In genomic region chr9:16572005-16572727, GRCh38 we compare ENCODE assay signal across 17 cellular contexts.
DNase-seq lines count a peak whose midpoint lies in the region; ATAC-seq, FAIRE-seq and TF ChIP-seq lines count a peak whose summit lies in the region.
"Had no signal": no experiment of that assay in that cellular context is flagged by ENCODE, and none has a peak within 500 bp of the region (broad histone marks: within the 10 kb centered on the region; RNA-seq: fewer than 3 reads in every experiment).

No MANE protein-coding gene starts in this region.

- H3K36me3 Mint-ChIP-seq in astrocyte (ENCODE audit: low read depth, unreplicated experiment): no peaks in the 10 kb centered on the region
- H3K36me3 Mint-ChIP-seq: naive thymus-derived CD8-positive, alpha-beta T cell; stimulated activated memory B cell treated with anti-CD40 and anti-IgM and Interleukin-4, amounts not matched to agents 10 μg/mL and 1 μg/mL and 100 μg/mL, for 72 hours had no signal

- no peak overlapping the region for H4K91ac ChIP-seq in trophoblast cell (ENCODE audit: low read depth, low read length)

- no peak overlapping the region for H4K12ac ChIP-seq in trophoblast cell (ENCODE audit: low read depth, low read length)

- H2AK5ac ChIP-seq in trophoblast cell (ENCODE audit: low read length): no peak overlapping the region

- H3K9me3 Mint-ChIP-seq in astrocyte (ENCODE audit: unreplicated experiment): no peaks in the 10 kb centered on the region

- no peak overlapping the region for H2BK5ac ChIP-seq in trophoblast cell (ENCODE audit: low read depth, low read length, poor library complexity)

- no peak for TF ChIP-seq EP300 in transverse colon (IDR thresholded peaks at IDR 0.05; ENCODE audit: low read depth)

- in situ Hi-C loops in transverse colon (cut with MboI; ENCODE audit: low pct_ligation_motif_present in 1 of 4, low pct_unique_long_range_greater_than_20kb in 1 of 4, low sequenced_read_pairs in 3 of 4): no loop called here

- H3K4me2 ChIP-seq in astrocyte (ENCODE audit: low read length): no peak overlapping the region
- H3K4me2 ChIP-seq in trophoblast cell (ENCODE audit: low read length): no peak overlapping the region

- peak overlapping the region; percentile 45 for H3K27ac Mint-ChIP-seq in astrocyte (ENCODE audit: unreplicated experiment)
- H3K27ac Mint-ChIP-seq: activated CD4-positive, alpha-beta memory T cell treated with anti-CD3 and anti-CD28 coated beads, Interleukin-2, amount 10 ng/mL, durations not matched to agents 7 days and 5 days; naive thymus-derived CD8-positive, alpha-beta T cell; stimulated activated memory B cell treated with anti-CD40 and anti-IgM and Interleukin-4, amounts not matched to agents 10 μg/mL and 1 μg/mL and 100 μg/mL, for 72 hours had no signal

- no peak overlapping the region for H3K18ac ChIP-seq in trophoblast cell (ENCODE audit: low read length)

- intact Hi-C loops in transverse colon (cut with DNase I; ENCODE audit: low total_unique reads): no loop called here

- H2BK120ac ChIP-seq in trophoblast cell (ENCODE audit: insufficient read depth, low read length, poor library complexity): no peak overlapping the region

- H3K4me1 Mint-ChIP-seq in astrocyte (ENCODE audit: low read depth, unreplicated experiment): peaks cover 14% of the 10 kb centered on the region
- H3K4me1 Mint-ChIP-seq: activated CD4-positive, alpha-beta memory T cell treated with anti-CD3 and anti-CD28 coated beads, Interleukin-2, amount 10 ng/mL, durations not matched to agents 7 days and 5 days; naive thymus-derived CD8-positive, alpha-beta T cell; stimulated activated memory B cell treated with anti-CD40 and anti-IgM and Interleukin-4, amounts not matched to agents 10 μg/mL and 1 μg/mL and 100 μg/mL, for 72 hours had no signal

- H3K27me3 ChIP-seq in astrocyte (ENCODE audit: insufficient read depth, low read length) (no peaks in the 10 kb centered on the region), transverse colon (no peaks in the 10 kb centered on the region), trophoblast cell (ENCODE audit: insufficient read depth, low read length) (no peaks in the 10 kb centered on the region)
- H3K27me3 ChIP-seq: thyroid gland had no signal

- H3K23ac ChIP-seq in trophoblast cell (ENCODE audit: low read length): no peak overlapping the region

- TF ChIP-seq POLR2A in transverse colon (IDR thresholded peaks at IDR 0.05): no peak

- no peak overlapping the region for H3K9ac ChIP-seq in astrocyte (ENCODE audit: low read length)
- no peak overlapping the region for H3K9ac ChIP-seq in trophoblast cell (ENCODE audit: low read length)

- 24 to 45% methylated on average over 4 to 5 of the region's 5 CpGs for WGBS in transverse colon (ENCODE audit: low coverage in 1 of 2), 2 donors
- WGBS in trophoblast cell (ENCODE audit: extremely low coverage, insufficient coverage, insufficient read length): no CpG with 5 or more reads among the region's 5 CpGs

- no peak for TF ChIP-seq CTCF in astrocyte (IDR thresholded peaks at IDR 0.05; ENCODE audit: insufficient read depth, low read depth, low read length)
- no peak for TF ChIP-seq CTCF in transverse colon (IDR thresholded peaks at IDR 0.05)

- peak; percentile 20 for FAIRE-seq in astrocyte (lab: Jason Lieb, UNC)

- no peak overlapping the region for H4K8ac ChIP-seq in trophoblast cell (ENCODE audit: low read depth, low read length)

- DNase-seq in DMS 273 (lab: John Stamatoyannopoulos, UW; ENCODE audit: unreplicated experiment): peak; percentile 32
- no peak for DNase-seq in DMS 273 treated with DMSO at 0.1 percent for 48 hours (lab: John Stamatoyannopoulos, UW)
- no peak for DNase-seq in astrocyte (ENCODE audit: low read depth)
- DNase-seq in left lobe of liver (ENCODE audit: low spot score): no peak
- no peak for DNase-seq in transverse colon
- DNase-seq in activated CD8-positive, alpha-beta memory T cell treated with anti-CD3 and anti-CD28 coated beads for 24 hours: no peak
- DNase-seq in trophoblast cell: no peak
- DNase-seq: 8988T; activated CD4-positive, alpha-beta memory T cell treated with anti-CD3 and anti-CD28 coated beads, Interleukin-2, amount 10 ng/mL, durations not matched to agents 7 days and 5 days; C1 segment of cervical spinal cord; DMS79 treated with DMSO at 0.1 percent for 48 hours; H7; naive thymus-derived CD8-positive, alpha-beta T cell; NCI-H1048 had no signal

- H3K4me3 Mint-ChIP-seq in astrocyte (ENCODE audit: unreplicated experiment): no peak overlapping the region
- H3K4me3 Mint-ChIP-seq: activated CD4-positive, alpha-beta memory T cell treated with anti-CD3 and anti-CD28 coated beads, Interleukin-2, amount 10 ng/mL, durations not matched to agents 7 days and 5 days; naive thymus-derived CD8-positive, alpha-beta T cell; stimulated activated memory B cell treated with anti-CD40 and anti-IgM and Interleukin-4, amounts not matched to agents 10 μg/mL and 1 μg/mL and 100 μg/mL, for 72 hours had no signal

- ATAC-seq in left lobe of liver: peak; percentile 58
- ATAC-seq in GM21390 (IDR thresholded peaks at IDR 0.05; ENCODE audit: unreplicated experiment): no peak
- ATAC-seq: naive thymus-derived CD8-positive, alpha-beta T cell; stimulated activated memory B cell treated with anti-CD40 and anti-IgM and Interleukin-4, amounts not matched to agents 10 μg/mL and 1 μg/mL and 100 μg/mL, for 72 hours had no signal

- H2AFZ ChIP-seq in astrocyte (ENCODE audit: low read depth, low read length) (no peak overlapping the region), trophoblast cell (ENCODE audit: insufficient read depth, low read length, poor library complexity) (no peak overlapping the region)

- no peak overlapping the region for H3K4me3 ChIP-seq in astrocyte (ENCODE audit: insufficient read depth, low read depth, low read length)
- H3K4me3 ChIP-seq in transverse colon: peak overlapping the region in 1 of 4 donors; percentile 15
- H3K4me3 ChIP-seq in trophoblast cell (ENCODE audit: low read depth, low read length): no peak overlapping the region
- H3K4me3 ChIP-seq: thyroid gland had no signal

- H3K27ac ChIP-seq in astrocyte (ENCODE audit: low read depth, low read length) (no peak overlapping the region), transverse colon (peak overlapping the region; percentile 71 to 84 (median 76)), trophoblast cell (ENCODE audit: low read depth, low read length) (no peak overlapping the region)
- H3K27ac ChIP-seq: thyroid gland had no signal

- no peaks in the 10 kb centered on the region for H4K20me1 ChIP-seq in astrocyte (ENCODE audit: insufficient read depth, low read length)

- no peaks in the 10 kb centered on the region for H3K79me1 ChIP-seq in trophoblast cell (ENCODE audit: low read length)

- H3K4me1 ChIP-seq in astrocyte (ENCODE audit: insufficient read depth, low read length) (no peaks in the 10 kb centered on the region), transverse colon (peaks cover 0 to 57% (median 43%) of the 10 kb centered on the region in 4 donors), trophoblast cell (ENCODE audit: control insufficient read depth in 1 of 2, insufficient read depth in 2 of 2, low read length in 2 of 2) (peaks cover 5 to 6% of the 10 kb centered on the region in 2 experiments)

- H3K79me2 ChIP-seq in astrocyte (ENCODE audit: insufficient read depth, low read length) (no peaks in the 10 kb centered on the region), trophoblast cell (ENCODE audit: control insufficient read depth, insufficient read depth, low read length, poor library complexity) (no peaks in the 10 kb centered on the region)

- H3K14ac ChIP-seq in trophoblast cell (ENCODE audit: low read length): no peak overlapping the region

- H3K9me3 ChIP-seq in astrocyte (ENCODE audit: insufficient read depth, low read depth, low read length) (no peaks in the 10 kb centered on the region), transverse colon (no peaks in the 10 kb centered on the region), trophoblast cell (ENCODE audit: insufficient read depth, low read depth, low read length) (no peaks in the 10 kb centered on the region)
- H3K9me3 ChIP-seq: thyroid gland had no signal

- no peak overlapping the region for H2BK12ac ChIP-seq in trophoblast cell (ENCODE audit: low read length)

- no peak overlapping the region for H3K4ac ChIP-seq in trophoblast cell (ENCODE audit: low read depth, low read length)

- no peaks in the 10 kb centered on the region for H3K27me3 Mint-ChIP-seq in astrocyte (ENCODE audit: low read depth, unreplicated experiment)
- H3K27me3 Mint-ChIP-seq: activated CD4-positive, alpha-beta memory T cell treated with anti-CD3 and anti-CD28 coated beads, Interleukin-2, amount 10 ng/mL, durations not matched to agents 7 days and 5 days; stimulated activated memory B cell treated with anti-CD40 and anti-IgM and Interleukin-4, amounts not matched to agents 10 μg/mL and 1 μg/mL and 100 μg/mL, for 72 hours had no signal

- H3K36me3 ChIP-seq in astrocyte (ENCODE audit: insufficient read depth, low read length) (no peaks in the 10 kb centered on the region), transverse colon (no peaks in the 10 kb centered on the region), trophoblast cell (ENCODE audit: control insufficient read depth in 1 of 2, insufficient read depth in 2 of 2, low read length in 2 of 2) (no peaks in the 10 kb centered on the region)
- H3K36me3 ChIP-seq: thyroid gland had no signal

Comparison
In these comparisons a context has a peak if more than half of its experiments do, and no peak if none do; other contexts are left out.
1. H3K27ac ChIP-seq: peak in transverse colon (4 of 4); none in astrocyte (single experiment) and trophoblast cell (single experiment).